ENCODE assay signal across 8 cellular contexts in the genomic region with DNA sequence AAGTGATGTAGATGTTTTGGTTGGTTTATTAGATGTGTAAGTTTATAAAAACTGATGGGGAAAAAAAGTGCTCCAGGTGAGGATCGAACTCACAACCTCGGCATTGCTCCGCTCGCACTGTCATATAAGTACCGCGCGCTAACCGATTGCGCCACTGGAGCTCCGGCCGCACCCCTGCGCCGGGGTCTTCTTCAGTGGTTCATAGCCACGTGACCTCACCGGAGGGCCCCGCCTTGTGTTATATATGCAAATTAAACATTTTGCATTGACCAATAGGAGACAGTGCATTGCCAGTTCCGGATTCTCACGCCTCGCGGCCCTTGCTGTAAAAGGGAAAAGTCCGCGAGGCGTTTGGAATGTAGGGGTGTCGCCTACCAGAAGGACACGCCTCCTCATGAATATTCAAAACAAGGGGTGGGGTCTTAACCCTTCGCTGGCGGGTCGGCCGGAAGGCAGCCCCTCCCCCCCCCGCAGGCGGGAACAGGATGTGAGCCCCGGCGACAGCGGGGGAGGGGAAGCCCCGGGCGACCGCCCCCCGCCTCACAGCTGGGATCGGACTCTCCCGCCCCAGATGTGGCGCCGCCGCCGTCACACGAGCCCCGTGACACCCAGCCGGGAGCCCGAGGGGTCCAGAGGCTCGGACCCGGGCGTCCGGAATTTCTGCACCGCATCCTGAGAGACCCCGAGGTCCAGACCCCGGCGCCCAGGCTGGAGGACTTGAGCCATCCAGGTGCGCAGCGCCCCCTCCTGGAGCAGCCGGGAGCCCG. TPM values are rescaled to one million over a fixed set of nuclear protein-coding genes. Genes with fewer than 3 reads are reported as not detected.
A peak's percentile ranks its signal among the peaks of the same experiment; 100 is the strongest.
DNase-seq lines count a peak whose midpoint lies in the region; FAIRE-seq and TF ChIP-seq lines count a peak whose summit lies in the region.

A gene with protein sequence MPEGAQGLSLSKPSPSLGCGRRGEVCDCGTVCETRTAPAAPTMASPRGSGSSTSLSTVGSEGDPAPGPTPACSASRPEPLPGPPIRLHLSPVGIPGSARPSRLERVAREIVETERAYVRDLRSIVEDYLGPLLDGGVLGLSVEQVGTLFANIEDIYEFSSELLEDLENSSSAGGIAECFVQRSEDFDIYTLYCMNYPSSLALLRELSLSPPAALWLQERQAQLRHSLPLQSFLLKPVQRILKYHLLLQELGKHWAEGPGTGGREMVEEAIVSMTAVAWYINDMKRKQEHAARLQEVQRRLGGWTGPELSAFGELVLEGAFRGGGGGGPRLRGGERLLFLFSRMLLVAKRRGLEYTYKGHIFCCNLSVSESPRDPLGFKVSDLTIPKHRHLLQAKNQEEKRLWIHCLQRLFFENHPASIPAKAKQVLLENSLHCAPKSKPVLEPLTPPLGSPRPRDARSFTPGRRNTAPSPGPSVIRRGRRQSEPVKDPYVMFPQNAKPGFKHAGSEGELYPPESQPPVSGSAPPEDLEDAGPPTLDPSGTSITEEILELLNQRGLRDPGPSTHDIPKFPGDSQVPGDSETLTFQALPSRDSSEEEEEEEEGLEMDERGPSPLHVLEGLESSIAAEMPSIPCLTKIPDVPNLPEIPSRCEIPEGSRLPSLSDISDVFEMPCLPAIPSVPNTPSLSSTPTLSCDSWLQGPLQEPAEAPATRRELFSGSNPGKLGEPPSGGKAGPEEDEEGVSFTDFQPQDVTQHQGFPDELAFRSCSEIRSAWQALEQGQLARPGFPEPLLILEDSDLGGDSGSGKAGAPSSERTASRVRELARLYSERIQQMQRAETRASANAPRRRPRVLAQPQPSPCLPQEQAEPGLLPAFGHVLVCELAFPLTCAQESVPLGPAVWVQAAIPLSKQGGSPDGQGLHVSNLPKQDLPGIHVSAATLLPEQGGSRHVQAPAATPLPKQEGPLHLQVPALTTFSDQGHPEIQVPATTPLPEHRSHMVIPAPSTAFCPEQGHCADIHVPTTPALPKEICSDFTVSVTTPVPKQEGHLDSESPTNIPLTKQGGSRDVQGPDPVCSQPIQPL (N-terminal part only) (plus strand): TSS at position 570 of the 767 bp plus-strand sequence. CDS start 1,418 bp downstream, outside the sequence.

- TF ChIP-seq CTCF in GM06990 (IDR thresholded peaks at IDR 0.05; ENCODE audit: insufficient read depth, low read length, poor library complexity, severe bottlenecking) (peak; percentile 94), HFF-Myc (IDR thresholded peaks at IDR 0.05; ENCODE audit: low read depth, low read length, missing control alignments) (peak; percentile 79), neutrophil (IDR thresholded peaks at IDR 0.05) (no peak)

- peaks cover 20% of the 10 kb centered on the region for H3K36me3 ChIP-seq in GM06990 (ENCODE audit: control insufficient read depth, insufficient read depth, low read length)
- peaks cover 17% of the 10 kb centered on the region for H3K36me3 ChIP-seq in neutrophil

- peak within 1 kb of the TSS; percentile 85 for H3K4me3 Mint-ChIP-seq in activated naive CD4-positive, alpha-beta T cell treated with anti-CD3 and anti-CD28 coated beads for 36 hours

- peaks cover 21% of the 10 kb centered on the region for H3K36me3 Mint-ChIP-seq in activated naive CD4-positive, alpha-beta T cell treated with anti-CD3 and anti-CD28 coated beads for 36 hours (ENCODE audit: low read depth)

- peaks cover 34 to 40% of the 10 kb centered on the region in 2 experiments for H3K4me1 ChIP-seq in neutrophil (ENCODE audit: control insufficient read depth in 1 of 2, insufficient read depth in 1 of 2, low read depth in 1 of 2, low read length in 1 of 2)

- H3K27me3 ChIP-seq in GM06990 (replicated peaks; ENCODE audit: control insufficient read depth, insufficient read depth, low read length) (no peaks in the 10 kb centered on the region), neutrophil (peaks cover 31% of the 10 kb centered on the region)

- H3K4me1 Mint-ChIP-seq in activated naive CD4-positive, alpha-beta T cell treated with anti-CD3 and anti-CD28 coated beads for 36 hours (ENCODE audit: low read depth) = peaks cover 34% of the 10 kb centered on the region

- intact Hi-C loops in activated naive CD4-positive, alpha-beta T cell treated with anti-CD3 and anti-CD28 coated beads for 36 hours (cut with micrococcal nuclease) = loop anchor here (1.0 kb wide), 11 partner anchors 10 to 290 kb away; a partner anchor contains a TSS

- H3K9me3 Mint-ChIP-seq in activated naive CD4-positive, alpha-beta T cell treated with anti-CD3 and anti-CD28 coated beads for 36 hours = no peaks in the 10 kb centered on the region

- peak; percentile 99 for DNase-seq in GM06990 (ENCODE audit: extremely low read depth, insufficient read length)
- peak; percentile 98 for DNase-seq in HFF-Myc (ENCODE audit: extremely low read depth, low read depth)
- DNase-seq in NAMALWA (ENCODE audit: low spot score) = peak; percentile 100
- peak; percentile 99 for DNase-seq in SK-N-DZ (ENCODE audit: low spot score)
- peak; percentile 98 for DNase-seq in activated naive CD4-positive, alpha-beta T cell treated with anti-CD3 and anti-CD28 coated beads for 36 hours
- peak; percentile 98 for DNase-seq in frontal cortex (ENCODE audit: low spot score in 2 of 2)
- DNase-seq in superior temporal gyrus (ENCODE audit: extremely low spot score) = peak; percentile 99

- peaks cover 2% of the 10 kb centered on the region for H3K27me3 Mint-ChIP-seq in activated naive CD4-positive, alpha-beta T cell treated with anti-CD3 and anti-CD28 coated beads for 36 hours (ENCODE audit: low read depth)

- H3K4me3 ChIP-seq in GM06990 (replicated peaks; ENCODE audit: low read depth, low read length) (peak within 1 kb of the TSS; percentile 95), HFF-Myc (replicated peaks; ENCODE audit: low read depth, low read length) (peak within 1 kb of the TSS; percentile 87), neutrophil (ENCODE audit: low read depth in 1 of 2, low read length in 1 of 2) (peak within 1 kb of the TSS; percentile 98 to 100)

- peak within 1 kb of the TSS; percentile 100 for H3K27ac ChIP-seq in neutrophil

- peak within 1 kb of the TSS; percentile 85 for H3K27ac Mint-ChIP-seq in activated naive CD4-positive, alpha-beta T cell treated with anti-CD3 and anti-CD28 coated beads for 36 hours

- CTCF ChIA-PET in activated naive CD4-positive, alpha-beta T cell treated with anti-CD3 and anti-CD28 coated beads for 36 hours (lab: Charles Lee) = interaction anchor here (0.9 to 2.1 kb wide), 8 partner anchors 11 to 77 kb away, joined by 5 to 97 read pairs (median 9); a partner anchor contains a TSS

- no peaks in the 10 kb centered on the region for H3K9me3 ChIP-seq in neutrophil

- FAIRE-seq in frontal cortex (lab: Jason Lieb, UNC) = peak; percentile 91

RNA-seq across cellular contexts. Expression of the gene that starts here (rescaled TPM):
- polyA plus RNA-seq in SK-N-DZ (2014; cell fraction: cytosol; rRNA removed) = 6.1 and 6.7 TPM in 2 replicates
- polyA plus RNA-seq in SK-N-DZ (2014; cell fraction: nucleus; rRNA removed) = 45.7 and 55.9 TPM in 2 replicates
- total RNA-seq in activated naive CD4-positive, alpha-beta T cell treated with anti-CD3 and anti-CD28 coated beads for 36 hours = 10 to 100 TPM; 27.3 to 34.6 TPM
- total RNA-seq in frontal cortex = 17.5 TPM

Comparison
In these comparisons a context has a peak if more than half of its experiments do, and no peak if none do; other contexts are left out.
1. Peak in every context shown above with its lines: DNase-seq, H3K4me3 ChIP-seq and H3K27ac ChIP-seq.